ENCODE assay signal across 8 cellular contexts in the genomic region with DNA sequence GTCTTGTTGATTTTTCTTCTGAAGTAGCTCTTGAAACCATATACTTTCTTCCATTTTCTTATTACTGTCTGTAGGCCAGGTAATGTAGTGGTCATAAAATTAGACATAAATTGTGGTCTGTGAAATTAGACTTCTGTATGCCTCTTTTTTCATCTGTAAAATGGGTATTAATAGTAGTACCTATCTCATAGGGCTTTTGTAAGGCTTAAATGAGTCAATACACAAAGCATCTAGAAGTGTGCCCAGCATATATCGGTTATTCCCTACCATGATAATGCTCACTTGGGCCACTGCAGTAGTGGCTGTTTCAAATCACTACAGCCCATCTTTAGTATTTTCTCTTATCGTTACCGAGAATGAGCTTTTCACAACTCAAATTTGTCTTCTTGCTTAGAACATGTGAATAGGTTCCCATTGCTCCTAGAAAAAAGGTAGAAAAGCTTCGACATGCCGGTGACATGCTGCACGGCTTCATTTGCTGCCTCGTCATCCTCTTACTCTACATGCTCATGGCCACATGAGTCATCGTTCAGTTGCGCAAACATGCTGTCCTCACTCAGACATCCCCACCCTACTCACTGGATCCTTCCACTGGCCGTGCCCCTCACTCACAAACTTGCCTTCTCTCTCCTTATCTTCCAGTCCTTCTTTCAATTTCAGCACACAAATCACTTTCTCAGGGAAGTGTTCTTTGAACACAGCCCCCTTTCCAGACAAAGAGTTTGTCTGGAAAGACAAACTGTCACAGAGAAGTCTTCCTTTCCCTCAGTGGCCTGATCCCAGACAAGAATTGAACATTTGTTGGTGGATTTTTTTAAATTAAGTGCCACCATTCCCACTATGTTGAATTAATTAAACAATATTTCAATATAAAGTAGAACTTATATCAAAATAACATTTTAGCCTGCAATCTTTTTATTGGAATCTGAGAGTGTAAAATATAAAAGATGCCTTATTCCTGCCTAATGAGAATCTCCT. TPM values are rescaled to one million over a fixed set of nuclear protein-coding genes. Genes with fewer than 3 reads are reported as not detected.
DNase-seq lines count a peak whose midpoint lies in the region; TF ChIP-seq lines count a peak whose summit lies in the region.

No MANE protein-coding gene starts in this region.

- DNase-seq in AG09309 (ENCODE audit: low read depth) (peak; percentile 68), LoVo (ENCODE audit: low spot score) (peak; percentile 67), brain pericyte (ENCODE audit: low read depth, low spot score) (peak; percentile 36), mesothelial cell of epicardium (ENCODE audit: low spot score in 2 of 2, unreplicated experiment in 2 of 2) (no peak), GM13976 (ENCODE audit: low spot score) (no peak), H7 (no peak), NCI-H82 treated with DMSO at 0.1 percent for 48 hours (lab: John Stamatoyannopoulos, UW; ENCODE audit: unreplicated experiment) (no peak)
- no peak for DNase-seq in activated effector memory CD4-positive, alpha-beta T cell treated with Interleukin-2 at 50 U/mL for 16 hours

- H3K27me3 ChIP-seq in H7 (ENCODE audit: control insufficient read depth, insufficient read depth, low read length) = no peaks in the 10 kb centered on the region

- no peaks in the 10 kb centered on the region for H3K27me3 Mint-ChIP-seq in mesothelial cell of epicardium (ENCODE audit: low read depth)

- no peak for TF ChIP-seq CTCF in AG09309 (IDR thresholded peaks at IDR 0.05; ENCODE audit: control insufficient read depth, insufficient read depth, low read depth, low read length, missing control alignments)
- TF ChIP-seq CTCF in mesothelial cell of epicardium (IDR thresholded peaks at IDR 0.05; ENCODE audit: unreplicated experiment) = no peak
- no peak for TF ChIP-seq CTCF in GM13976 (IDR thresholded peaks at IDR 0.05; ENCODE audit: borderline replicate concordance, control extremely low read depth, extremely low read depth, insufficient read depth, missing control alignments)

- H3K4me3 Mint-ChIP-seq in mesothelial cell of epicardium = no peak overlapping the region

- H3K9me3 Mint-ChIP-seq in mesothelial cell of epicardium = peaks cover 5% of the 10 kb centered on the region

- H3K4me1 Mint-ChIP-seq in mesothelial cell of epicardium = peaks cover 17% of the 10 kb centered on the region

- no peaks in the 10 kb centered on the region for H3K36me3 Mint-ChIP-seq in mesothelial cell of epicardium

- no peak overlapping the region for H3K4me3 ChIP-seq in AG09309 (ENCODE audit: control insufficient read depth, low read depth, low read length)
- no peak overlapping the region for H3K4me3 ChIP-seq in H7 (ENCODE audit: insufficient read depth, low read depth, low read length)

- H3K36me3 ChIP-seq in H7 (replicated peaks; ENCODE audit: control insufficient read depth, insufficient read depth, low read length) = no peaks in the 10 kb centered on the region

- H3K27ac Mint-ChIP-seq in mesothelial cell of epicardium = peak overlapping the region; percentile 28

- in situ Hi-C loops in GM13976 (cut with MboI; ENCODE audit: low sequenced_read_pairs, unreplicated experiment) = loop anchor here (5.0 to 10.0 kb wide), 2 partner anchors 354 to 431 kb away; no protein-coding TSS in a partner anchor

RNA-seq across cellular contexts. Expression of a gene that starts 32.2 kb away (rescaled TPM):
- 0.20 to 0.25 TPM (median 0.23 TPM) in 3 replicates for total RNA-seq in mesothelial cell of epicardium
- not detected in 2 replicates for total RNA-seq in H7 (2014; rRNA removed; shearing (Covaris generic))

RNA-seq across cellular contexts. Expression of a gene that starts 50.0 kb away (rescaled TPM):
- total RNA-seq in mesothelial cell of epicardium = 16.9 to 18.9 TPM (median 18.0 TPM) in 3 replicates
- total RNA-seq in H7 (2014; rRNA removed; shearing (Covaris generic)) = 4.2 and 5.7 TPM in 2 replicates

Comparison
In these comparisons a context has a peak if more than half of its experiments do, and no peak if none do; other contexts are left out.
1. DNase-seq: peak in AG09309 (single experiment), LoVo (single experiment) and brain pericyte (single experiment); none in mesothelial cell of epicardium (0 of 2), activated effector memory CD4-positive, alpha-beta T cell treated with Interleukin-2 at 50 U/mL for 16 hours (single experiment), GM13976 (single experiment), H7 (single experiment) and NCI-H82 treated with DMSO at 0.1 percent for 48 hours (single experiment).